Comparison of ENCODE assay signal across 27 cellular contexts in the genomic region with DNA sequence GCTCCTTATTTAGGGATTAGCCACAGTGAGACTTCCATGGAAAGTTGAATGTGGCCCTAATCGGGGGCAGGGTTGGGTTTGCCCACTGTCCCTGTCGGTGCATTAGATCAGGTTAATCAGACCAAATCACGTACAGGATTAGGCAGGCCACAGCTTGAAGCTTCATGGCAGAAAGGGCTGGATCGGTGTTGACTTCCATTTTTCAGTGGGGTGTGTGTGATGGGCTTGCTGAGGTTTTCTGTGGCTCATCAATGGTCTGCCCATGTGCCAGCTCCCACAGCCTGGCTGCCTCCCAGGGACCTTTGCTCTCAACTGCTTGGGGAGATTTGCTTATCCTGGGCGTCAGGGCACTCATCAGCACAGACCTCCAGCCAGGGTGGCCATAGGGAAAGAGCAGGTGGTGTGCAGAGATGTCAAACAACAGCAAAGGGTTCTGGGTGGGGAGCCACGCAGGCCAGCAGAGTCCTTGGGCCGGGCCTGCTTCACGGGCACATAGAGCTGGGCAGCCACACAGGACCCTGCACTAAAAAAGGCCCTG.
"Had no signal": no experiment of that assay in that cellular context is flagged by ENCODE, and none has a peak within 500 bp of the region (broad histone marks: within the 10 kb centered on the region; RNA-seq: fewer than 3 reads in every experiment).

No MANE protein-coding gene starts in this region.

- H3K4me1 ChIP-seq: SJCRH30 had no signal

- DNase-seq: activated CD4-positive, alpha-beta memory T cell treated with anti-CD3 and anti-CD28 coated beads for 36 hours; activated CD4-positive, alpha-beta T cell treated with anti-CD3 and anti-CD28 coated beads for 4 hours; activated CD4-positive, alpha-beta T cell treated with anti-CD3 and anti-CD28 coated beads, Interleukin-2, amount 50 U/mL, for 1 hour; activated CD4-positive, CD25-positive, alpha-beta regulatory T cell treated with anti-CD3 and anti-CD28 coated beads, Interleukin-2, amount 50 U/mL, for 72 hours; activated CD8-positive, alpha-beta memory T cell treated with anti-CD3 and anti-CD28 coated beads, Interleukin-2, amount 10 ng/mL, durations not matched to agents 7 days and 5 days; activated CD8-positive, alpha-beta memory T cell treated with anti-CD3 and anti-CD28 coated beads, Interleukin-2, amount 50 U/mL, for 48 hours; activated effector memory CD4-positive, alpha-beta T cell treated with Interleukin-2 at 50 U/mL for 16 hours; activated naive CD4-positive, alpha-beta T cell treated with anti-CD3 and anti-CD28 coated beads, Interleukin-2, amount 10 ng/mL, durations not matched to agents 7 days and 5 days; activated naive CD8-positive, alpha-beta T cell treated with anti-CD3 and anti-CD28 coated beads, Interleukin-2, amount 50 U/mL, for 24 hours; activated T-cell treated with anti-CD3 and anti-CD28 coated beads, Interleukin-2, amount 50 U/mL, for 48 hours; anterior cingulate cortex; Kasumi-1; KG1; MM.1S; MV-4-11; NCI-H1092; NCI-H146; NCI-H187; NCI-H2081; NCI-H345; NCI-H524 treated with DMSO at 0.1 percent for 48 hours; Right ventricle myocardium superior; SJCRH30 had no signal

- H3K36me3 ChIP-seq: cardiac muscle cell, SJCRH30 had no signal

- H3K4me3 ChIP-seq: cardiac muscle cell, SJCRH30, SK-N-MC had no signal

- H3K27ac ChIP-seq: cardiac muscle cell, SJCRH30, SK-N-MC had no signal

- H3K9me3 ChIP-seq: SJCRH30 had no signal

- ATAC-seq: activated CD8-positive, alpha-beta memory T cell treated with anti-CD3 and anti-CD28 coated beads, Interleukin-2, amount 10 ng/mL, durations not matched to agents 7 days and 5 days; activated naive CD8-positive, alpha-beta T cell treated with anti-CD3 and anti-CD28 coated beads, Interleukin-2, amount 50 U/mL, for 24 hours; Panc1; WTC11 had no signal

- H3K27me3 ChIP-seq: cardiac muscle cell had no signal
